ENCODE assay signal across 8 cellular contexts in genomic region chr6:26537846-26538571, GRCh38. TPM values are rescaled to one million over a fixed set of nuclear protein-coding genes. Genes with fewer than 3 reads are reported as not detected.
DNase-seq lines count a peak whose midpoint lies in the region; ATAC-seq and FAIRE-seq lines count a peak whose summit lies in the region.

Gene HMGN4, plus strand, starts transcription at chr6:26538366. Its CDS starts 6,841 bp downstream, at chr6:26545207.

- FAIRE-seq in HTR-8/SVneo (lab: Jason Lieb, UNC) = no peak

- WGBS in mesodermal cell (ENCODE audit: insufficient coverage in 2 of 2), 2 experiments = 0% methylated on average over 38 to 39 of the region's 49 CpGs

- H3K36me3 ChIP-seq in NT2/D1 (ENCODE audit: insufficient read depth, insufficient read length, low read length) (peaks cover 15% of the 10 kb centered on the region), endocrine pancreas (ENCODE audit: control insufficient read depth, insufficient read depth, low read length) (no peaks in the 10 kb centered on the region), mesodermal cell (ENCODE audit: control insufficient read depth, insufficient read depth, low read length) (peaks cover 23% of the 10 kb centered on the region)

- H3K9ac ChIP-seq in NT2/D1 (ENCODE audit: insufficient read length, low read depth) (peak within 1 kb of the TSS; percentile 70), endocrine pancreas (ENCODE audit: control insufficient read depth, insufficient read depth, low read length) (peak within 1 kb of the TSS; percentile 75)

- H3K27me3 ChIP-seq in NT2/D1 (ENCODE audit: insufficient read depth, insufficient read length) (no peaks in the 10 kb centered on the region), endocrine pancreas (ENCODE audit: control insufficient read depth, insufficient read depth, low read length) (no peaks in the 10 kb centered on the region)

- peak within 1 kb of the TSS; percentile 90 for H3K27ac ChIP-seq in mesodermal cell (ENCODE audit: low read depth, low read length, severe bottlenecking)

- ATAC-seq in GM21381 (IDR thresholded peaks at IDR 0.05; ENCODE audit: unreplicated experiment) = peak; percentile 53

- H3K9me3 ChIP-seq in NT2/D1 (ENCODE audit: insufficient read depth, low read length) = no peaks in the 10 kb centered on the region
- no peaks in the 10 kb centered on the region for H3K9me3 ChIP-seq in endocrine pancreas (ENCODE audit: control insufficient read depth, low read length)
- no peaks in the 10 kb centered on the region for H3K9me3 ChIP-seq in mesodermal cell (ENCODE audit: control insufficient read depth, low read length)

- DNase-seq in COLO829 (ENCODE audit: low spot score) (peak; percentile 92), HTR-8/SVneo (ENCODE audit: insufficient read length, low spot score) (peak; percentile 74), NT2/D1 (ENCODE audit: low read depth, low spot score) (no peak)
- peak; percentile 63 to 72 (median 71) for DNase-seq in activated CD8-positive, alpha-beta memory T cell treated with anti-CD3 and anti-CD28 coated beads for 48 hours (ENCODE audit: low read depth in 2 of 3, low spot score in 2 of 3)
- peak; percentile 62 to 67 for DNase-seq in stimulated activated CD8-positive, alpha-beta memory T cell treated with anti-CD3 and anti-CD28 coated beads, Interleukin-15, amount 100 ng/mL, for 4 hours (ENCODE audit: low read depth in 2 of 2)

- H3K4me1 ChIP-seq in NT2/D1 (ENCODE audit: insufficient read depth, insufficient read length) (no peaks in the 10 kb centered on the region), endocrine pancreas (ENCODE audit: control insufficient read depth, insufficient read depth, low read length) (peaks cover 5% of the 10 kb centered on the region), mesodermal cell (ENCODE audit: control insufficient read depth, insufficient read depth, low read length, poor library complexity, severe bottlenecking) (no peaks in the 10 kb centered on the region)

- H3K4me3 ChIP-seq in NT2/D1 (ENCODE audit: insufficient read length, low read depth) = peak within 1 kb of the TSS; percentile 58
- H3K4me3 ChIP-seq in endocrine pancreas (ENCODE audit: control insufficient read depth, insufficient read depth, low read length) = peak within 1 kb of the TSS; percentile 83
- H3K4me3 ChIP-seq in mesodermal cell (ENCODE audit: extremely low read depth, insufficient read depth, low read length, poor library complexity, severe bottlenecking) = peak within 1 kb of the TSS; percentile 91

RNA-seq across cellular contexts. Expression of gene HMGN4, which starts in this region (rescaled TPM):
- 67.9 TPM for polyA plus RNA-seq in mesodermal cell (2013, experiment 1 of 2)
- polyA plus RNA-seq in mesodermal cell (2013, experiment 2 of 2) = 65.0 TPM
